1 cellular context compared by ENCODE assay signal in the genomic region with DNA sequence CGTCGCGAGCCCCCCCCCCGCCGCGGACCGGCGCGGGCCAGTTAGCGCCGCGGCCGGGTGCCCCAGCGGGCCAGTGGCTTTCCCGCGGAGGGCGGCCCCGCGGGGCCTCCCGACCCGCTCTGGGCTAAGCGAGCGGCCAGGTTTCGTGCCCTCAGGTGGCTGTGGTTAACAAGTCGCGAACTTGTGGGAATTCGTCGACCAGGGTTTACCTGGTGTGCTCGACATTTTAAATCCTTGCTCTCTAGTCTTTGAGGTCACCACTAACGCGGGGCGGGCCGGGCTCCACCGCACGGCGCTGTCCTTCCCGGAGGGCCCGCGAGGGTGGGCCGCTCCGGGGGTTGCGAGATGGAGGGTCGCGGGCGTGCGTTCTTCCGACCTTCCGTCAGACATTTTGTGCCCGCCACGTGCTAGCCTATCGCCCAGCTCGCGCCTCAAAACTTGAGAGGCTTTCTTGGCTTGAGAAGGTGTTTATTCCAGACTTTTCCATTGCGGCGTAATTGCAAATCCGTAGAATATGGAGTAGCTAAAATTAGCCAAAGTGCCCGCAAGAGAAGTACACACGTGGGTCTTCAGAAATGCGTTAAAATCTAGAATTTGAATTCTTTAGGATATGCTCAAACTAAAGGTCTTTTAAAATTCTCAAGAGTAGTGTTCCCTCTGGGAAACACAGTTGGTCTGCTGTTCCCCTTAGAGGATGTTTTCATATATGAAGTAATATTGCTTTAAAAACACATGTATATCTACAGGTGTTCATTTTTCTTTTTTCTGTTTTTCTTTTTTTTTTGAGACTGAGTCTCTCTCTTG.
TF ChIP-seq lines count a peak whose summit lies in the region.

No MANE protein-coding gene starts in this region.

TF ChIP-seq in K562, 482 proteins besides CTCF, POLR2A, EP300 and RAD21 (continued from another document and continues in another):
- TF ChIP-seq NCOR1 (IDR thresholded peaks at IDR 0.05) (no peak), U2AF2 (optimal IDR thresholded peaks at IDR 0.05; ENCODE audit: low read depth, low read length) (no peak), ZNF75A (CRISPR knock-in tag; IDR thresholded peaks at IDR 0.05) (no peak), RUNX1 (IDR thresholded peaks at IDR 0.05; ENCODE audit: low read depth) (no peak), MAFF (IDR thresholded peaks at IDR 0.05; ENCODE audit: low read length) (no peak), ZNF668 (CRISPR knock-in tag; IDR thresholded peaks at IDR 0.05) (peak; percentile 81; the same call in 1 of the 2 replicates), NELFE (IDR thresholded peaks at IDR 0.05; ENCODE audit: insufficient read depth, insufficient read length) (no peak), ZNF384 (IDR thresholded peaks at IDR 0.05; ENCODE audit: low read depth, low read length) (no peak), RBM15 (IDR thresholded peaks at IDR 0.05; ENCODE audit: insufficient read depth, low read length) (no peak), FOXM1 (IDR thresholded peaks at IDR 0.05; ENCODE audit: low read depth) (no peak), FOXM1 (CRISPR knock-in tag; IDR thresholded peaks at IDR 0.05; ENCODE audit: low read depth) (peak; percentile 11; the same call in 1 of the 2 replicates), ZNF431 (CRISPR knock-in tag; IDR thresholded peaks at IDR 0.05) (peak; percentile 11; the same call in 1 of the 2 replicates), ESRRB (CRISPR knock-in tag; IDR thresholded peaks at IDR 0.05; ENCODE audit: borderline replicate concordance) (no peak), ZNF699 (CRISPR knock-in tag; IDR thresholded peaks at IDR 0.05; ENCODE audit: insufficient replicate concordance) (no peak), SIN3B (IDR thresholded peaks at IDR 0.05; ENCODE audit: low read depth) (0 out of 2 replicates have a peak, but pooled peaks have one; percentile 50), FOXA3 (CRISPR knock-in tag; conservative IDR thresholded peaks at IDR 0.05 in 1 of 2, IDR thresholded peaks at IDR 0.05 in 1 of 2) (no peak), ZNF695 (CRISPR knock-in tag; IDR thresholded peaks at IDR 0.05) (no peak), GATAD2B (IDR thresholded peaks at IDR 0.05; ENCODE audit: borderline replicate concordance) (0 out of 2 replicates have a peak, but pooled peaks have one; percentile 5), SAP30 (IDR thresholded peaks at IDR 0.05; ENCODE audit: borderline replicate concordance, insufficient read depth, low read depth, low read length, poor library complexity, severe bottlenecking) (no peak), ZNF586 (CRISPR knock-in tag; conservative IDR thresholded peaks at IDR 0.05) (peak; percentile 80; the same call in 1 of the 2 replicates), MYNN (IDR thresholded peaks at IDR 0.05) (no peak), MYNN (CRISPR knock-in tag; IDR thresholded peaks at IDR 0.05) (no peak), SIRT6 (IDR thresholded peaks at IDR 0.05; ENCODE audit: low read depth, low read length) (no peak), CBX3 (IDR thresholded peaks at IDR 0.05; ENCODE audit: borderline replicate concordance in 1 of 2, low read length in 2 of 2) (peak in 1 of 2 experiments; percentile 56; a peak in 1 of 3 replicates), BRD9 (IDR thresholded peaks at IDR 0.05; ENCODE audit: low read depth, partially characterized antibody) (no peak), ZNF76 (CRISPR knock-in tag; IDR thresholded peaks at IDR 0.05; ENCODE audit: borderline replicate concordance) (no peak), RBM34 (IDR thresholded peaks at IDR 0.05; ENCODE audit: borderline replicate concordance, insufficient read depth, low read length) (no peak), ZNF212 (CRISPR knock-in tag; IDR thresholded peaks at IDR 0.05) (0 out of 2 replicates have a peak, but pooled peaks have one; percentile 10), FOXK2 (conservative IDR thresholded peaks at IDR 0.05 in 1 of 2, IDR thresholded peaks at IDR 0.05 in 1 of 2; ENCODE audit: low read depth in 2 of 2) (no peak), CBX2 (IDR thresholded peaks at IDR 0.05; ENCODE audit: insufficient read depth, low read length, poor library complexity, severe bottlenecking) (no peak)
- TF ChIP-seq, protein P1, sequence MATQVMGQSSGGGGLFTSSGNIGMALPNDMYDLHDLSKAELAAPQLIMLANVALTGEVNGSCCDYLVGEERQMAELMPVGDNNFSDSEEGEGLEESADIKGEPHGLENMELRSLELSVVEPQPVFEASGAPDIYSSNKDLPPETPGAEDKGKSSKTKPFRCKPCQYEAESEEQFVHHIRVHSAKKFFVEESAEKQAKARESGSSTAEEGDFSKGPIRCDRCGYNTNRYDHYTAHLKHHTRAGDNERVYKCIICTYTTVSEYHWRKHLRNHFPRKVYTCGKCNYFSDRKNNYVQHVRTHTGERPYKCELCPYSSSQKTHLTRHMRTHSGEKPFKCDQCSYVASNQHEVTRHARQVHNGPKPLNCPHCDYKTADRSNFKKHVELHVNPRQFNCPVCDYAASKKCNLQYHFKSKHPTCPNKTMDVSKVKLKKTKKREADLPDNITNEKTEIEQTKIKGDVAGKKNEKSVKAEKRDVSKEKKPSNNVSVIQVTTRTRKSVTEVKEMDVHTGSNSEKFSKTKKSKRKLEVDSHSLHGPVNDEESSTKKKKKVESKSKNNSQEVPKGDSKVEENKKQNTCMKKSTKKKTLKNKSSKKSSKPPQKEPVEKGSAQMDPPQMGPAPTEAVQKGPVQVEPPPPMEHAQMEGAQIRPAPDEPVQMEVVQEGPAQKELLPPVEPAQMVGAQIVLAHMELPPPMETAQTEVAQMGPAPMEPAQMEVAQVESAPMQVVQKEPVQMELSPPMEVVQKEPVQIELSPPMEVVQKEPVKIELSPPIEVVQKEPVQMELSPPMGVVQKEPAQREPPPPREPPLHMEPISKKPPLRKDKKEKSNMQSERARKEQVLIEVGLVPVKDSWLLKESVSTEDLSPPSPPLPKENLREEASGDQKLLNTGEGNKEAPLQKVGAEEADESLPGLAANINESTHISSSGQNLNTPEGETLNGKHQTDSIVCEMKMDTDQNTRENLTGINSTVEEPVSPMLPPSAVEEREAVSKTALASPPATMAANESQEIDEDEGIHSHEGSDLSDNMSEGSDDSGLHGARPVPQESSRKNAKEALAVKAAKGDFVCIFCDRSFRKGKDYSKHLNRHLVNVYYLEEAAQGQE (CRISPR knock-in tag; IDR thresholded peaks at IDR 0.05; ENCODE audit: low read depth), result no peak
- TF ChIP-seq, protein P2, sequence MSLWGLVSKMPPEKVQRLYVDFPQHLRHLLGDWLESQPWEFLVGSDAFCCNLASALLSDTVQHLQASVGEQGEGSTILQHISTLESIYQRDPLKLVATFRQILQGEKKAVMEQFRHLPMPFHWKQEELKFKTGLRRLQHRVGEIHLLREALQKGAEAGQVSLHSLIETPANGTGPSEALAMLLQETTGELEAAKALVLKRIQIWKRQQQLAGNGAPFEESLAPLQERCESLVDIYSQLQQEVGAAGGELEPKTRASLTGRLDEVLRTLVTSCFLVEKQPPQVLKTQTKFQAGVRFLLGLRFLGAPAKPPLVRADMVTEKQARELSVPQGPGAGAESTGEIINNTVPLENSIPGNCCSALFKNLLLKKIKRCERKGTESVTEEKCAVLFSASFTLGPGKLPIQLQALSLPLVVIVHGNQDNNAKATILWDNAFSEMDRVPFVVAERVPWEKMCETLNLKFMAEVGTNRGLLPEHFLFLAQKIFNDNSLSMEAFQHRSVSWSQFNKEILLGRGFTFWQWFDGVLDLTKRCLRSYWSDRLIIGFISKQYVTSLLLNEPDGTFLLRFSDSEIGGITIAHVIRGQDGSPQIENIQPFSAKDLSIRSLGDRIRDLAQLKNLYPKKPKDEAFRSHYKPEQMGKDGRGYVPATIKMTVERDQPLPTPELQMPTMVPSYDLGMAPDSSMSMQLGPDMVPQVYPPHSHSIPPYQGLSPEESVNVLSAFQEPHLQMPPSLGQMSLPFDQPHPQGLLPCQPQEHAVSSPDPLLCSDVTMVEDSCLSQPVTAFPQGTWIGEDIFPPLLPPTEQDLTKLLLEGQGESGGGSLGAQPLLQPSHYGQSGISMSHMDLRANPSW (CRISPR knock-in tag; IDR thresholded peaks at IDR 0.05), result no peak
- TF ChIP-seq, protein P3, sequence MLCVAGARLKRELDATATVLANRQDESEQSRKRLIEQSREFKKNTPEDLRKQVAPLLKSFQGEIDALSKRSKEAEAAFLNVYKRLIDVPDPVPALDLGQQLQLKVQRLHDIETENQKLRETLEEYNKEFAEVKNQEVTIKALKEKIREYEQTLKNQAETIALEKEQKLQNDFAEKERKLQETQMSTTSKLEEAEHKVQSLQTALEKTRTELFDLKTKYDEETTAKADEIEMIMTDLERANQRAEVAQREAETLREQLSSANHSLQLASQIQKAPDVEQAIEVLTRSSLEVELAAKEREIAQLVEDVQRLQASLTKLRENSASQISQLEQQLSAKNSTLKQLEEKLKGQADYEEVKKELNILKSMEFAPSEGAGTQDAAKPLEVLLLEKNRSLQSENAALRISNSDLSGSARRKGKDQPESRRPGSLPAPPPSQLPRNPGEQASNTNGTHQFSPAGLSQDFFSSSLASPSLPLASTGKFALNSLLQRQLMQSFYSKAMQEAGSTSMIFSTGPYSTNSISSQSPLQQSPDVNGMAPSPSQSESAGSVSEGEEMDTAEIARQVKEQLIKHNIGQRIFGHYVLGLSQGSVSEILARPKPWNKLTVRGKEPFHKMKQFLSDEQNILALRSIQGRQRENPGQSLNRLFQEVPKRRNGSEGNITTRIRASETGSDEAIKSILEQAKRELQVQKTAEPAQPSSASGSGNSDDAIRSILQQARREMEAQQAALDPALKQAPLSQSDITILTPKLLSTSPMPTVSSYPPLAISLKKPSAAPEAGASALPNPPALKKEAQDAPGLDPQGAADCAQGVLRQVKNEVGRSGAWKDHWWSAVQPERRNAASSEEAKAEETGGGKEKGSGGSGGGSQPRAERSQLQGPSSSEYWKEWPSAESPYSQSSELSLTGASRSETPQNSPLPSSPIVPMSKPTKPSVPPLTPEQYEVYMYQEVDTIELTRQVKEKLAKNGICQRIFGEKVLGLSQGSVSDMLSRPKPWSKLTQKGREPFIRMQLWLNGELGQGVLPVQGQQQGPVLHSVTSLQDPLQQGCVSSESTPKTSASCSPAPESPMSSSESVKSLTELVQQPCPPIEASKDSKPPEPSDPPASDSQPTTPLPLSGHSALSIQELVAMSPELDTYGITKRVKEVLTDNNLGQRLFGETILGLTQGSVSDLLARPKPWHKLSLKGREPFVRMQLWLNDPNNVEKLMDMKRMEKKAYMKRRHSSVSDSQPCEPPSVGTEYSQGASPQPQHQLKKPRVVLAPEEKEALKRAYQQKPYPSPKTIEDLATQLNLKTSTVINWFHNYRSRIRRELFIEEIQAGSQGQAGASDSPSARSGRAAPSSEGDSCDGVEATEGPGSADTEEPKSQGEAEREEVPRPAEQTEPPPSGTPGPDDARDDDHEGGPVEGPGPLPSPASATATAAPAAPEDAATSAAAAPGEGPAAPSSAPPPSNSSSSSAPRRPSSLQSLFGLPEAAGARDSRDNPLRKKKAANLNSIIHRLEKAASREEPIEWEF (CRISPR knock-in tag; IDR thresholded peaks at IDR 0.05), result peak; percentile 77; the same call in 1 of the 2 replicates
- TF ChIP-seq, protein P4, sequence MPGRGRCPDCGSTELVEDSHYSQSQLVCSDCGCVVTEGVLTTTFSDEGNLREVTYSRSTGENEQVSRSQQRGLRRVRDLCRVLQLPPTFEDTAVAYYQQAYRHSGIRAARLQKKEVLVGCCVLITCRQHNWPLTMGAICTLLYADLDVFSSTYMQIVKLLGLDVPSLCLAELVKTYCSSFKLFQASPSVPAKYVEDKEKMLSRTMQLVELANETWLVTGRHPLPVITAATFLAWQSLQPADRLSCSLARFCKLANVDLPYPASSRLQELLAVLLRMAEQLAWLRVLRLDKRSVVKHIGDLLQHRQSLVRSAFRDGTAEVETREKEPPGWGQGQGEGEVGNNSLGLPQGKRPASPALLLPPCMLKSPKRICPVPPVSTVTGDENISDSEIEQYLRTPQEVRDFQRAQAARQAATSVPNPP (IDR thresholded peaks at IDR 0.05; ENCODE audit: borderline replicate concordance, insufficient read depth, insufficient read length), result no peak
- TF ChIP-seq, protein P5, sequence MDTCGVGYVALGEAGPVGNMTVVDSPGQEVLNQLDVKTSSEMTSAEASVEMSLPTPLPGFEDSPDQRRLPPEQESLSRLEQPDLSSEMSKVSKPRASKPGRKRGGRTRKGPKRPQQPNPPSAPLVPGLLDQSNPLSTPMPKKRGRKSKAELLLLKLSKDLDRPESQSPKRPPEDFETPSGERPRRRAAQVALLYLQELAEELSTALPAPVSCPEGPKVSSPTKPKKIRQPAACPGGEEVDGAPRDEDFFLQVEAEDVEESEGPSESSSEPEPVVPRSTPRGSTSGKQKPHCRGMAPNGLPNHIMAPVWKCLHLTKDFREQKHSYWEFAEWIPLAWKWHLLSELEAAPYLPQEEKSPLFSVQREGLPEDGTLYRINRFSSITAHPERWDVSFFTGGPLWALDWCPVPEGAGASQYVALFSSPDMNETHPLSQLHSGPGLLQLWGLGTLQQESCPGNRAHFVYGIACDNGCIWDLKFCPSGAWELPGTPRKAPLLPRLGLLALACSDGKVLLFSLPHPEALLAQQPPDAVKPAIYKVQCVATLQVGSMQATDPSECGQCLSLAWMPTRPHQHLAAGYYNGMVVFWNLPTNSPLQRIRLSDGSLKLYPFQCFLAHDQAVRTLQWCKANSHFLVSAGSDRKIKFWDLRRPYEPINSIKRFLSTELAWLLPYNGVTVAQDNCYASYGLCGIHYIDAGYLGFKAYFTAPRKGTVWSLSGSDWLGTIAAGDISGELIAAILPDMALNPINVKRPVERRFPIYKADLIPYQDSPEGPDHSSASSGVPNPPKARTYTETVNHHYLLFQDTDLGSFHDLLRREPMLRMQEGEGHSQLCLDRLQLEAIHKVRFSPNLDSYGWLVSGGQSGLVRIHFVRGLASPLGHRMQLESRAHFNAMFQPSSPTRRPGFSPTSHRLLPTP (IDR thresholded peaks at IDR 0.05; ENCODE audit: borderline replicate concordance, extremely low read depth, insufficient read length), result no peak
